1 cellular context compared by ENCODE assay signal in genomic region chr20:62963614-62964397, GRCh38.
TF ChIP-seq lines count a peak whose summit lies in the region.

No MANE protein-coding gene starts in this region.

TF ChIP-seq in HepG2, 621 proteins besides CTCF, POLR2A, EP300 and RAD21:
- TF ChIP-seq, protein P1, sequence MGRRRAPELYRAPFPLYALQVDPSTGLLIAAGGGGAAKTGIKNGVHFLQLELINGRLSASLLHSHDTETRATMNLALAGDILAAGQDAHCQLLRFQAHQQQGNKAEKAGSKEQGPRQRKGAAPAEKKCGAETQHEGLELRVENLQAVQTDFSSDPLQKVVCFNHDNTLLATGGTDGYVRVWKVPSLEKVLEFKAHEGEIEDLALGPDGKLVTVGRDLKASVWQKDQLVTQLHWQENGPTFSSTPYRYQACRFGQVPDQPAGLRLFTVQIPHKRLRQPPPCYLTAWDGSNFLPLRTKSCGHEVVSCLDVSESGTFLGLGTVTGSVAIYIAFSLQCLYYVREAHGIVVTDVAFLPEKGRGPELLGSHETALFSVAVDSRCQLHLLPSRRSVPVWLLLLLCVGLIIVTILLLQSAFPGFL (CRISPR knock-in tag; IDR thresholded peaks at IDR 0.05), result no peak
- TF ChIP-seq NFAT5 (CRISPR knock-in tag; IDR thresholded peaks at IDR 0.05) (0 out of 2 replicates have a peak, but pooled peaks have one; percentile 50), KDM3A (CRISPR knock-in tag; IDR thresholded peaks at IDR 0.05; ENCODE audit: low read depth) (peak; percentile 26; the same call in 1 of the 2 replicates), AGO2 (optimal IDR thresholded peaks at IDR 0.05; ENCODE audit: low read depth, low read length) (peak; percentile 13), TAF15 (IDR thresholded peaks at IDR 0.05; ENCODE audit: low read depth, low read length, poor library complexity, severe bottlenecking) (no peak), SMAD9 (CRISPR knock-in tag; IDR thresholded peaks at IDR 0.05) (no peak), ZNF687 (CRISPR knock-in tag; IDR thresholded peaks at IDR 0.05) (peak; percentile 9; the same call in 1 of the 2 replicates), AGO1 (IDR thresholded peaks at IDR 0.05; ENCODE audit: low read depth, low read length, poor library complexity, severe bottlenecking) (no peak), BCL3 (CRISPR knock-in tag; IDR thresholded peaks at IDR 0.05) (no peak), GABPB1 (CRISPR knock-in tag; IDR thresholded peaks at IDR 0.05) (0 out of 2 replicates have a peak, but pooled peaks have one; percentile 14), RBM22 (optimal IDR thresholded peaks at IDR 0.05; ENCODE audit: low read length) (peak; percentile 66), ZSCAN21 (CRISPR knock-in tag; IDR thresholded peaks at IDR 0.05; ENCODE audit: borderline replicate concordance) (0 out of 2 replicates have a peak, but pooled peaks have one; percentile 11), ZNF574 (CRISPR knock-in tag; IDR thresholded peaks at IDR 0.05) (0 out of 2 replicates have a peak, but pooled peaks have one; percentile 13), ZNF605 (CRISPR knock-in tag; IDR thresholded peaks at IDR 0.05) (no peak), JARID2 (CRISPR knock-in tag; IDR thresholded peaks at IDR 0.05; ENCODE audit: insufficient replicate concordance) (no peak), ZNF746 (CRISPR knock-in tag; IDR thresholded peaks at IDR 0.05) (no peak), RBFOX2 (IDR thresholded peaks at IDR 0.05; ENCODE audit: low read depth, low read length) (peak; percentile 54), KLF9 (CRISPR knock-in tag; IDR thresholded peaks at IDR 0.05; ENCODE audit: low read depth) (no peak), ZNF496 (CRISPR knock-in tag; IDR thresholded peaks at IDR 0.05; ENCODE audit: insufficient replicate concordance) (no peak), ZNF274 (CRISPR knock-in tag; IDR thresholded peaks at IDR 0.05) (no peak), GPBP1L1 (CRISPR knock-in tag; IDR thresholded peaks at IDR 0.05) (no peak), WIZ (CRISPR knock-in tag; IDR thresholded peaks at IDR 0.05) (no peak)
- TF ChIP-seq, protein P2, sequence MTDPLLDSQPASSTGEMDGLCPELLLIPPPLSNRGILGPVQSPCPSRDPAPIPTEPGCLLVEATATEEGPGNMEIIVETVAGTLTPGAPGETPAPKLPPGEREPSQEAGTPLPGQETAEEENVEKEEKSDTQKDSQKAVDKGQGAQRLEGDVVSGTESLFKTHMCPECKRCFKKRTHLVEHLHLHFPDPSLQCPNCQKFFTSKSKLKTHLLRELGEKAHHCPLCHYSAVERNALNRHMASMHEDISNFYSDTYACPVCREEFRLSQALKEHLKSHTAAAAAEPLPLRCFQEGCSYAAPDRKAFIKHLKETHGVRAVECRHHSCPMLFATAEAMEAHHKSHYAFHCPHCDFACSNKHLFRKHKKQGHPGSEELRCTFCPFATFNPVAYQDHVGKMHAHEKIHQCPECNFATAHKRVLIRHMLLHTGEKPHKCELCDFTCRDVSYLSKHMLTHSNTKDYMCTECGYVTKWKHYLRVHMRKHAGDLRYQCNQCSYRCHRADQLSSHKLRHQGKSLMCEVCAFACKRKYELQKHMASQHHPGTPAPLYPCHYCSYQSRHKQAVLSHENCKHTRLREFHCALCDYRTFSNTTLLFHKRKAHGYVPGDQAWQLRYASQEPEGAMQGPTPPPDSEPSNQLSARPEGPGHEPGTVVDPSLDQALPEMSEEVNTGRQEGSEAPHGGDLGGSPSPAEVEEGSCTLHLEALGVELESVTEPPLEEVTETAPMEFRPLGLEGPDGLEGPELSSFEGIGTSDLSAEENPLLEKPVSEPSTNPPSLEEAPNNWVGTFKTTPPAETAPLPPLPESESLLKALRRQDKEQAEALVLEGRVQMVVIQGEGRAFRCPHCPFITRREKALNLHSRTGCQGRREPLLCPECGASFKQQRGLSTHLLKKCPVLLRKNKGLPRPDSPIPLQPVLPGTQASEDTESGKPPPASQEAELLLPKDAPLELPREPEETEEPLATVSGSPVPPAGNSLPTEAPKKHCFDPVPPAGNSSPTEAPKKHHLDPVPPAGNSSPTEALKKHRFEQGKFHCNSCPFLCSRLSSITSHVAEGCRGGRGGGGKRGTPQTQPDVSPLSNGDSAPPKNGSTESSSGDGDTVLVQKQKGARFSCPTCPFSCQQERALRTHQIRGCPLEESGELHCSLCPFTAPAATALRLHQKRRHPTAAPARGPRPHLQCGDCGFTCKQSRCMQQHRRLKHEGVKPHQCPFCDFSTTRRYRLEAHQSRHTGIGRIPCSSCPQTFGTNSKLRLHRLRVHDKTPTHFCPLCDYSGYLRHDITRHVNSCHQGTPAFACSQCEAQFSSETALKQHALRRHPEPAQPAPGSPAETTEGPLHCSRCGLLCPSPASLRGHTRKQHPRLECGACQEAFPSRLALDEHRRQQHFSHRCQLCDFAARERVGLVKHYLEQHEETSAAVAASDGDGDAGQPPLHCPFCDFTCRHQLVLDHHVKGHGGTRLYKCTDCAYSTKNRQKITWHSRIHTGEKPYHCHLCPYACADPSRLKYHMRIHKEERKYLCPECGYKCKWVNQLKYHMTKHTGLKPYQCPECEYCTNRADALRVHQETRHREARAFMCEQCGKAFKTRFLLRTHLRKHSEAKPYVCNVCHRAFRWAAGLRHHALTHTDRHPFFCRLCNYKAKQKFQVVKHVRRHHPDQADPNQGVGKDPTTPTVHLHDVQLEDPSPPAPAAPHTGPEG (CRISPR knock-in tag; IDR thresholded peaks at IDR 0.05), result no peak
- TF ChIP-seq, protein P3, sequence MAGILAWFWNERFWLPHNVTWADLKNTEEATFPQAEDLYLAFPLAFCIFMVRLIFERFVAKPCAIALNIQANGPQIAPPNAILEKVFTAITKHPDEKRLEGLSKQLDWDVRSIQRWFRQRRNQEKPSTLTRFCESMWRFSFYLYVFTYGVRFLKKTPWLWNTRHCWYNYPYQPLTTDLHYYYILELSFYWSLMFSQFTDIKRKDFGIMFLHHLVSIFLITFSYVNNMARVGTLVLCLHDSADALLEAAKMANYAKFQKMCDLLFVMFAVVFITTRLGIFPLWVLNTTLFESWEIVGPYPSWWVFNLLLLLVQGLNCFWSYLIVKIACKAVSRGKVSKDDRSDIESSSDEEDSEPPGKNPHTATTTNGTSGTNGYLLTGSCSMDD (CRISPR knock-in tag; IDR thresholded peaks at IDR 0.05), result 0 out of 2 replicates have a peak, but pooled peaks have one; percentile 15
- TF ChIP-seq, protein P4, sequence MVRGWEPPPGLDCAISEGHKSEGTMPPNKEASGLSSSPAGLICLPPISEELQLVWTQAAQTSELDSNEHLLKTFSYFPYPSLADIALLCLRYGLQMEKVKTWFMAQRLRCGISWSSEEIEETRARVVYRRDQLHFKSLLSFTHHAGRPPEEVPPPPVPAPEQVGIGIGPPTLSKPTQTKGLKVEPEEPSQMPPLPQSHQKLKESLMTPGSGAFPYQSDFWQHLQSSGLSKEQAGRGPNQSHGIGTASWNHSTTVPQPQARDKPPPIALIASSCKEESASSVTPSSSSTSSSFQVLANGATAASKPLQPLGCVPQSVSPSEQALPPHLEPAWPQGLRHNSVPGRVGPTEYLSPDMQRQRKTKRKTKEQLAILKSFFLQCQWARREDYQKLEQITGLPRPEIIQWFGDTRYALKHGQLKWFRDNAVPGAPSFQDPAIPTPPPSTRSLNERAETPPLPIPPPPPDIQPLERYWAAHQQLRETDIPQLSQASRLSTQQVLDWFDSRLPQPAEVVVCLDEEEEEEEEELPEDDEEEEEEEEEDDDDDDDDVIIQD (CRISPR knock-in tag; IDR thresholded peaks at IDR 0.05; ENCODE audit: low read depth), result no peak
